In the genomic region with DNA sequence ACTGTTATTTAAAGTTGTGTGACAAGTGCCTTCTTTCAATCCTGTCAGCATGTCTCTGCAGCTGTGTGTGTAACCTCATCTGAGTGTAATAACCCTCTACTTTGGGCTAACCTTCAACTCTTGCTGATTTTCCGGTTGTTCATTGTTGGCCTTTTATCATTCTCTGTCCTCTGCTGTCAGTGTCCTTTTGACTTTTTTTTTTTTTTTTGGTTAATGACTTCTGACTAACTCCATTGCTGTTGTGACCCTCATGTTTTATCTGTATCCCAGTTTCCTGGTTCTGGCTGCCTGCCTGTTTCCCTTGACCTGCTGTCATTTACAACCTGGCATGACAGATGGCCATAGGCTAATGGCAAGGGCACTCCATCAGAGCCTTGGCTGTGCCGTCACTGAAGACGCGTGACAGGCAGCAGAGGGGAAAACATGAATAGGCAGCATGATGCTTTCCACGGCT, we compare ENCODE assay signal across 22 cellular contexts.
DNase-seq lines count a peak whose midpoint lies in the region; ATAC-seq, FAIRE-seq and TF ChIP-seq lines count a peak whose summit lies in the region.
"Had no signal": no experiment of that assay in that cellular context is flagged by ENCODE, and none has a peak within 500 bp of the region (broad histone marks: within the 10 kb centered on the region; RNA-seq: fewer than 3 reads in every experiment).

No MANE protein-coding gene starts in this region.

- FAIRE-seq in HepG2 (lab: Jason Lieb, UNC) (no peak), GM12892 (lab: Jason Lieb, UNC) (no peak)

- peaks cover 8% of the 10 kb centered on the region for H3K4me1 ChIP-seq in BE2C
- H3K4me1 ChIP-seq in HepG2 (ENCODE audit: insufficient read depth, low read length), result peaks cover 50% of the 10 kb centered on the region
- no peaks in the 10 kb centered on the region for H3K4me1 ChIP-seq in upper lobe of left lung
- H3K4me1 ChIP-seq: esophagus muscularis mucosa, psoas muscle had no signal

- no peak for TF ChIP-seq POLR2A in HepG2 (IDR thresholded peaks at IDR 0.05; ENCODE audit: insufficient read depth in 1 of 2, low read depth in 2 of 2, low read length in 2 of 2)
- TF ChIP-seq POLR2A in upper lobe of left lung (IDR thresholded peaks at IDR 0.05), result no peak
- no peak for TF ChIP-seq POLR2A in GM12892 (IDR thresholded peaks at IDR 0.05; ENCODE audit: low read depth, low read length)

- H3K36me3 ChIP-seq in BE2C (no peaks in the 10 kb centered on the region), HepG2 (replicated peaks in 1 of 2; ENCODE audit: control insufficient read depth in 1 of 2, insufficient read depth in 2 of 2, low read length in 2 of 2) (no peaks in the 10 kb centered on the region), upper lobe of left lung (no peaks in the 10 kb centered on the region)
- H3K36me3 ChIP-seq: esophagus muscularis mucosa had no signal

- TF ChIP-seq RAD21 in HepG2 (CRISPR knock-in tag; IDR thresholded peaks at IDR 0.05), result no peak

- POLR2A ChIA-PET in HepG2 (lab: Yijun Ruan, JAX), result interaction anchor here (1.0 kb wide), 1 partner anchor 145 kb away, joined by 3 read pairs; no protein-coding TSS in a partner anchor

- ATAC-seq in SK-N-SH treated with all-trans-retinoic acid at 6 μM for 48 hours (no peak), HepG2 (peak; percentile 41), upper lobe of left lung (ENCODE audit: low FRiP score in 2 of 2) (no peak), HG03457 (IDR thresholded peaks at IDR 0.05; ENCODE audit: unreplicated experiment) (no peak)
- ATAC-seq: GM12878, HCT116, psoas muscle, WTC11 had no signal

- TF ChIP-seq CTCF in BE2C (IDR thresholded peaks at IDR 0.05; ENCODE audit: low read depth, low read length), result no peak
- no peak for TF ChIP-seq CTCF in HepG2 (CRISPR knock-in tag; IDR thresholded peaks at IDR 0.05)
- no peak for TF ChIP-seq CTCF in upper lobe of left lung (IDR thresholded peaks at IDR 0.05)

- H3K9ac ChIP-seq in HepG2 (ENCODE audit: insufficient read depth, low read depth, low read length), result no peak overlapping the region

- intact Hi-C loops in HepG2 (cut with micrococcal nuclease; ENCODE audit: unreplicated experiment), result loop anchor here (5.0 kb wide), 1 partner anchor 148 kb away; the partner anchor contains the start of gene MAN1A1

- TF ChIP-seq EP300 in HepG2 (IDR thresholded peaks at IDR 0.05; ENCODE audit: low read depth in 2 of 2, low read length in 2 of 2) (no peak), HepG2 (CRISPR knock-in tag; IDR thresholded peaks at IDR 0.05; ENCODE audit: borderline replicate concordance) (no peak), upper lobe of left lung (IDR thresholded peaks at IDR 0.05) (no peak)

- H4K20me1 ChIP-seq in HepG2 (ENCODE audit: insufficient read depth, low read length), result no peaks in the 10 kb centered on the region

- WGBS in HepG2 (ENCODE audit: low lambda C conversion rate), result 51% methylated on average over 5 of the region's 5 CpGs
- WGBS in upper lobe of left lung, 2 donors, result 69 to 75% methylated on average over 5 of the region's 5 CpGs

- H3K27me3 ChIP-seq in BE2C (no peaks in the 10 kb centered on the region), HepG2 (ENCODE audit: control insufficient read depth in 1 of 2, insufficient read depth in 2 of 2, low read length in 2 of 2) (no peaks in the 10 kb centered on the region), upper lobe of left lung (no peaks in the 10 kb centered on the region)
- H3K27me3 ChIP-seq: esophagus muscularis mucosa had no signal

- H3K27ac ChIP-seq in HepG2 (ENCODE audit: extremely low read length, insufficient read depth, low read length) (no peak overlapping the region), upper lobe of left lung (no peak overlapping the region)
- H3K27ac ChIP-seq: esophagus muscularis mucosa, psoas muscle had no signal

- H3K4me2 ChIP-seq in HepG2 (ENCODE audit: low read depth, low read length), result 0 out of 2 replicates have a peak overlapping the region, but pooled peaks have one; percentile 4

- H3K79me2 ChIP-seq in HepG2 (ENCODE audit: insufficient read depth, low read length), result no peaks in the 10 kb centered on the region

- CTCF ChIA-PET in HepG2 (lab: Yijun Ruan, JAX; ENCODE audit: low intra/inter-chr PET ratio, low total read pairs), result no interaction called here

- H3K4me3 ChIP-seq in BE2C (ENCODE audit: low read depth, low read length) (no peak overlapping the region), HepG2 (replicated peaks in 1 of 3; ENCODE audit: insufficient read depth in 1 of 3, low read depth in 2 of 3, low read length in 3 of 3) (no peak overlapping the region), upper lobe of left lung (no peak overlapping the region)
- H3K4me3 ChIP-seq: esophagus muscularis mucosa, GM12878, psoas muscle had no signal

- peak; percentile 83 for DNase-seq in BE2C
- peak; percentile 86 for DNase-seq in NCI-H2171 treated with DMSO at 0.1 percent for 48 hours (lab: John Stamatoyannopoulos, UW)
- peak; percentile 2 for DNase-seq in HepG2 (ENCODE audit: low spot score)
- DNase-seq in upper lobe of left lung, result no peak
- DNase-seq in GM12892 (ENCODE audit: insufficient read length), result no peak
- DNase-seq in NCI-H1105 treated with DMSO at 0.1 percent for 48 hours (lab: John Stamatoyannopoulos, UW), result no peak
- DNase-seq: ACHN; activated gamma-delta T cell; aorta; CD4-positive, alpha-beta memory T cell; IMR-90; kidney glomerular epithelial cell; naive B cell; NCI-H1436; SW 1271 had no signal

- no peaks in the 10 kb centered on the region for H3K9me3 ChIP-seq in BE2C
- H3K9me3 ChIP-seq in HepG2 (ENCODE audit: low read length), result no peaks in the 10 kb centered on the region
- H3K9me3 ChIP-seq in upper lobe of left lung, result no peaks in the 10 kb centered on the region
- H3K9me3 ChIP-seq: esophagus muscularis mucosa, psoas muscle had no signal

- in situ Hi-C loops in HepG2 (cut with HindIII; ENCODE audit: extremely low pct_ligation_motif_present, low pct_unique_long_range_greater_than_20kb), result no loop called here

- BruUV-seq in HepG2 (replicated peaks; lab: Mats Ljungman, UMichigan), result no TSS peak

- H2AFZ ChIP-seq in HepG2 (ENCODE audit: low read length), result no peak overlapping the region

TF ChIP-seq in SK-N-SH treated with all-trans-retinoic acid at 6 μM for 48 hours, 23 proteins besides CTCF, POLR2A, EP300 and RAD21:
- peak; percentile 37; the same call in 1 of the 2 replicates for TF ChIP-seq ISL1 (CRISPR knock-in tag; IDR thresholded peaks at IDR 0.05)
- TF ChIP-seq, protein P1, sequence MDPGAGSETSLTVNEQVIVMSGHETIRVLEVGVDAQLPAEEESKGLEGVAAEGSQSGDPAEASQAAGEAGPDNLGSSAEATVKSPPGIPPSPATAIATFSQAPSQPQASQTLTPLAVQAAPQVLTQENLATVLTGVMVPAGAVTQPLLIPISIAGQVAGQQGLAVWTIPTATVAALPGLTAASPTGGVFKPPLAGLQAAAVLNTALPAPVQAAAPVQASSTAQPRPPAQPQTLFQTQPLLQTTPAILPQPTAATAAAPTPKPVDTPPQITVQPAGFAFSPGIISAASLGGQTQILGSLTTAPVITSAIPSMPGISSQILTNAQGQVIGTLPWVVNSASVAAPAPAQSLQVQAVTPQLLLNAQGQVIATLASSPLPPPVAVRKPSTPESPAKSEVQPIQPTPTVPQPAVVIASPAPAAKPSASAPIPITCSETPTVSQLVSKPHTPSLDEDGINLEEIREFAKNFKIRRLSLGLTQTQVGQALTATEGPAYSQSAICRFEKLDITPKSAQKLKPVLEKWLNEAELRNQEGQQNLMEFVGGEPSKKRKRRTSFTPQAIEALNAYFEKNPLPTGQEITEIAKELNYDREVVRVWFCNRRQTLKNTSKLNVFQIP (CRISPR knock-in tag; IDR thresholded peaks at IDR 0.05; ENCODE audit: borderline replicate concordance, low read depth), result no peak

TF ChIP-seq in HepG2, 621 proteins besides CTCF, POLR2A, EP300 and RAD21 (continues in another document):
- TF ChIP-seq RBAK (CRISPR knock-in tag; IDR thresholded peaks at IDR 0.05), result no peak
- peak; percentile 7; the same call in 1 of the 2 replicates for TF ChIP-seq HNF4A (CRISPR knock-in tag; IDR thresholded peaks at IDR 0.05)
- TF ChIP-seq SAP130 (CRISPR knock-in tag; IDR thresholded peaks at IDR 0.05; ENCODE audit: low read depth), result no peak
- no peak for TF ChIP-seq TBP (CRISPR knock-in tag; IDR thresholded peaks at IDR 0.05)
- TF ChIP-seq, protein P2, sequence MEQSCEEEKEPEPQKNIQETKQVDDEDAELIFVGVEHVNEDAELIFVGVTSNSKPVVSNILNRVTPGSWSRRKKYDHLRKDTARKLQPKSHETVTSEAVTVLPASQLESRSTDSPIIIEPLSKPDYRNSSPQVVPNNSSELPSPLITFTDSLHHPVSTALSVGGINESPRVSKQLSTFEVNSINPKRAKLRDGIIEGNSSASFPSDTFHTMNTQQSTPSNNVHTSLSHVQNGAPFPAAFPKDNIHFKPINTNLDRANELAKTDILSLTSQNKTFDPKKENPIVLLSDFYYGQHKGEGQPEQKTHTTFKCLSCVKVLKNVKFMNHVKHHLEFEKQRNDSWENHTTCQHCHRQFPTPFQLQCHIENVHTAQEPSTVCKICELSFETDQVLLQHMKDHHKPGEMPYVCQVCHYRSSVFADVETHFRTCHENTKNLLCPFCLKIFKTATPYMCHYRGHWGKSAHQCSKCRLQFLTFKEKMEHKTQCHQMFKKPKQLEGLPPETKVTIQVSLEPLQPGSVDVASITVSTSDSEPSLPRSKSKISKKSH (CRISPR knock-in tag; IDR thresholded peaks at IDR 0.05; ENCODE audit: borderline replicate concordance), result no peak
- TF ChIP-seq ZBTB3 (CRISPR knock-in tag; IDR thresholded peaks at IDR 0.05; ENCODE audit: borderline replicate concordance, low read depth), result no peak
- TF ChIP-seq, protein P3, sequence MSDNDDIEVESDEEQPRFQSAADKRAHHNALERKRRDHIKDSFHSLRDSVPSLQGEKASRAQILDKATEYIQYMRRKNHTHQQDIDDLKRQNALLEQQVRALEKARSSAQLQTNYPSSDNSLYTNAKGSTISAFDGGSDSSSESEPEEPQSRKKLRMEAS (IDR thresholded peaks at IDR 0.05), result no peak
- no peak for TF ChIP-seq SP5 (CRISPR knock-in tag; IDR thresholded peaks at IDR 0.05; ENCODE audit: borderline replicate concordance, low read depth)
- no peak for TF ChIP-seq JUND (CRISPR knock-in tag; IDR thresholded peaks at IDR 0.05)
- no peak for TF ChIP-seq ZFP36 (IDR thresholded peaks at IDR 0.05; ENCODE audit: borderline replicate concordance, low read depth, low read length, partially characterized antibody)

Comparison
In these comparisons a context has a peak if more than half of its experiments do, and no peak if none do; other contexts are left out.
1. DNase-seq: peak in BE2C (single experiment), NCI-H2171 treated with DMSO at 0.1 percent for 48 hours (single experiment) and HepG2 (single experiment); none in upper lobe of left lung (0 of 2), GM12892 (single experiment) and NCI-H1105 treated with DMSO at 0.1 percent for 48 hours (single experiment).